8 cellular contexts compared by ENCODE assay signal in genomic region chr5:54249210-54250028, GRCh38.
A peak's percentile ranks its signal among the peaks of the same experiment; 100 is the strongest.
DNase-seq lines count a peak whose midpoint lies in the region; ATAC-seq lines count a peak whose summit lies in the region.

No MANE protein-coding gene starts in this region.

- peak; percentile 13 for DNase-seq in G401 (ENCODE audit: low spot score)
- DNase-seq in T follicular helper cell (ENCODE audit: low read depth) = peak; percentile 6
- DNase-seq in left colon = peak in 1 of 2 donors; percentile 49
- DNase-seq in dermis blood vessel endothelial cell = no peak
- no peak for DNase-seq in NCI-H2227 (lab: John Stamatoyannopoulos, UW; ENCODE audit: unreplicated experiment)

- in situ Hi-C loops in G401 (cut with HindIII; ENCODE audit: low sequenced_read_pairs) = no loop called here

- intact Hi-C loops in left colon (cut with DNase I, micrococcal nuclease) = no loop called here

- ATAC-seq in HG03354 (IDR thresholded peaks at IDR 0.05; ENCODE audit: poor library complexity, severe bottlenecking, unreplicated experiment) (peak; percentile 45), left colon (peak; percentile 44), HG03280 (IDR thresholded peaks at IDR 0.05; ENCODE audit: unreplicated experiment) (no peak), HG03045 (IDR thresholded peaks at IDR 0.05; ENCODE audit: unreplicated experiment) (no peak)

Comparison
In these comparisons a context has a peak if more than half of its experiments do, and no peak if none do; other contexts are left out.
1. DNase-seq: peak in G401 (single experiment) and T follicular helper cell (single experiment); none in dermis blood vessel endothelial cell (single experiment) and NCI-H2227 (single experiment).
2. ATAC-seq: peak in HG03354 (single experiment) and left colon (single experiment); none in HG03280 (single experiment) and HG03045 (single experiment).